ENCODE assay signal across 30 cellular contexts in the genomic region with DNA sequence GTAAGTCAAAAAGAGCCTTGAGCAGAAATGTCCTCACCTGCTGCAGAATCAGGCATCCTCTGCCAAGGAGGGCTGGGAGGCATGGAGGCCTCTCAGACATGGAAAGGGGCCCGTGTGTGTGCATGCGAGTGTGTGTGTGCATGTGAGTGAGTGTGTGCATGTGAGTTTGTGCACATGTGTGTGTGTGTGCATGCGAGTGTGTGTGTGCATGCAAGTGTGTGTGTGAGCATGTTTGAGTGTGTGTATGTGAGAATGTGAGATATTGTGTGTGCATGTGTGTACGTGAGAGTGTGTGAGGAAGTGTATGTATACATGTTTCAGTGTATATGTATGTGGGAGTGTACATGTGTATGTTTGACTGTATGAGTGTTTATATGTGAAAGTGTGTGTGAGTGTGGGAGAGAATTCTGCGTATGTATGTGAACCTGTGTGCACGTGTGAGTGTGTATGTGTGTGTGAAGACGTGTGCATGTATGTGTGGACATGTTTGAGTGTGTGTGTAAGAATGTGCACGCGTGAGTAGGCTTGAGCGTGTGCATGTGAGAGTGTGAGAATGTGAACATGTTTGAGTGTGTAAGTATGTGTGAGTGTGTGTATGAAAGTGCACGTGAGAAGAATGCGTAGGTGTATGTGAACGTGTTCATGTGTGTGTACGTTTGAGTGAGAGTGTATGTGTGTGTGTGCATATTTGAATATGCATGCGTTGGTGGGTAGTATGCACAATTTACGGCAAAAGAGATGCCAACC.
"Had no signal": no experiment of that assay in that cellular context is flagged by ENCODE, and none has a peak within 500 bp of the region (broad histone marks: within the 10 kb centered on the region; RNA-seq: fewer than 3 reads in every experiment).

No MANE protein-coding gene starts in this region.

- H3K36me3 Mint-ChIP-seq: activated CD4-positive, alpha-beta memory T cell treated with anti-CD3 and anti-CD28 coated beads for 36 hours; activated naive CD8-positive, alpha-beta T cell treated with anti-CD3 and anti-CD28 coated beads, Interleukin-2, amount 10 ng/mL, durations not matched to agents 7 days and 5 days; T-cell had no signal

- H3K4me3 Mint-ChIP-seq: activated CD4-positive, alpha-beta memory T cell treated with anti-CD3 and anti-CD28 coated beads for 36 hours; activated CD4-positive, alpha-beta T cell treated with anti-CD3 and anti-CD28 coated beads, Interleukin-2, amount 10 ng/mL, durations not matched to agents 7 days and 5 days; activated naive CD8-positive, alpha-beta T cell treated with anti-CD3 and anti-CD28 coated beads, Interleukin-2, amount 10 ng/mL, durations not matched to agents 7 days and 5 days; activated T-cell treated with anti-CD3 and anti-CD28 coated beads, Interleukin-2, amount 50 U/mL, for 72 hours; T-cell had no signal

- ATAC-seq: activated T-cell treated with anti-CD3 and anti-CD28 coated beads, Interleukin-2, amount 50 U/mL, for 72 hours; Panc1; T-cell had no signal

- H3K9me3 Mint-ChIP-seq: activated CD4-positive, alpha-beta memory T cell treated with anti-CD3 and anti-CD28 coated beads for 36 hours; activated CD4-positive, alpha-beta T cell treated with anti-CD3 and anti-CD28 coated beads, Interleukin-2, amount 10 ng/mL, durations not matched to agents 7 days and 5 days; activated T-cell treated with anti-CD3 and anti-CD28 coated beads, Interleukin-2, amount 50 U/mL, for 72 hours; activated T-helper 2 cell treated with anti-CD3 and anti-CD28 coated beads, Interferon-gamma antibody, Interleukin-2, Interleukin-4, amounts not matched to agents 10 μg/mL and 5 μg/mL and 100 μg/mL, durations not matched to agents 14 hours and 24 hours and 36 hours had no signal

- H3K27ac Mint-ChIP-seq: activated CD4-positive, alpha-beta memory T cell treated with anti-CD3 and anti-CD28 coated beads for 36 hours; activated CD4-positive, alpha-beta T cell treated with anti-CD3 and anti-CD28 coated beads, Interleukin-2, amount 10 ng/mL, durations not matched to agents 7 days and 5 days; activated naive CD8-positive, alpha-beta T cell treated with anti-CD3 and anti-CD28 coated beads, Interleukin-2, amount 10 ng/mL, durations not matched to agents 7 days and 5 days; activated T-cell treated with anti-CD3 and anti-CD28 coated beads, Interleukin-2, amount 50 U/mL, for 72 hours; activated T-helper 2 cell treated with anti-CD3 and anti-CD28 coated beads, Interferon-gamma antibody, Interleukin-2, Interleukin-4, amounts not matched to agents 10 μg/mL and 5 μg/mL and 100 μg/mL, durations not matched to agents 14 hours and 24 hours and 36 hours; T-cell had no signal

- H3K9me3 ChIP-seq: adrenal gland, MG63 had no signal

- H3K4me1 ChIP-seq: adrenal gland had no signal

- H3K27ac ChIP-seq: adrenal gland had no signal

- H3K4me1 Mint-ChIP-seq: activated CD4-positive, alpha-beta T cell treated with anti-CD3 and anti-CD28 coated beads, Interleukin-2, amount 10 ng/mL, durations not matched to agents 7 days and 5 days; activated naive CD8-positive, alpha-beta T cell treated with anti-CD3 and anti-CD28 coated beads, Interleukin-2, amount 10 ng/mL, durations not matched to agents 7 days and 5 days; T-cell had no signal

- FAIRE-seq: TTC549 had no signal

- DNase-seq: activated CD4-positive, alpha-beta memory T cell treated with anti-CD3 and anti-CD28 coated beads for 36 hours; activated CD4-positive, alpha-beta T cell treated with anti-CD3 and anti-CD28 coated beads, Interleukin-2, amount 10 ng/mL, durations not matched to agents 7 days and 5 days; activated CD4-positive, CD25-positive, alpha-beta regulatory T cell; activated gamma-delta T cell treated with Interleukin-2 at 50 U/mL for 16 hours; activated naive CD4-positive, alpha-beta T cell treated with anti-CD3 and anti-CD28 coated beads, Interleukin-2, amount 50 U/mL, for 16 hours; activated naive CD8-positive, alpha-beta T cell treated with anti-CD3 and anti-CD28 coated beads, Interleukin-2, amount 10 ng/mL, durations not matched to agents 7 days and 5 days; activated T-cell treated with anti-CD3 and anti-CD28 coated beads for 4 hours; activated T-cell treated with anti-CD3 and anti-CD28 coated beads, Interleukin-2, amount 50 U/mL, for 72 hours; adrenal gland; anterior cingulate cortex; MV-4-11; NCI-H1092 treated with DMSO at 0.1 percent for 48 hours; NCI-H1417 treated with DMSO at 0.1 percent for 48 hours; NCI-H1694; NCI-H2029; NCI-H2107; NCI-H2171 treated with DMSO at 0.1 percent for 48 hours; NCI-H510A treated with DMSO at 0.1 percent for 48 hours; NCI-H69; NK-92 treated with Interleukin-12 subunit alpha and Interleukin-12 subunit beta, amount 100 ng/mL, for 24 hours; OCI-M1; RPMI8226; SHP77; T-cell; T-helper 2 cell; T1000 had no signal

- H3K4me3 ChIP-seq: adrenal gland, MG63 had no signal

- H3K36me3 ChIP-seq: adrenal gland, MG63 had no signal

- H3K27me3 Mint-ChIP-seq: activated CD4-positive, alpha-beta memory T cell treated with anti-CD3 and anti-CD28 coated beads for 36 hours; activated CD4-positive, alpha-beta T cell treated with anti-CD3 and anti-CD28 coated beads, Interleukin-2, amount 10 ng/mL, durations not matched to agents 7 days and 5 days; activated naive CD8-positive, alpha-beta T cell treated with anti-CD3 and anti-CD28 coated beads, Interleukin-2, amount 10 ng/mL, durations not matched to agents 7 days and 5 days had no signal

- H3K27me3 ChIP-seq: MG63 had no signal
